1 cellular context compared by ENCODE assay signal in genomic region chr6:129709909-129710721, GRCh38.
TF ChIP-seq lines count a peak whose summit lies in the region.

Gene ARHGAP18 (minus strand): TSS chr6:129710177. CDS start chr6:129710136, 41 bp downstream.

TF ChIP-seq in HepG2, 621 proteins besides CTCF, POLR2A, EP300 and RAD21 (continued from another document and continues in another):
- peak; percentile 87; the same call in 1 of the 2 replicates for TF ChIP-seq ZNF704 (CRISPR knock-in tag; IDR thresholded peaks at IDR 0.05; ENCODE audit: borderline replicate concordance)
- no peak for TF ChIP-seq TEF (CRISPR knock-in tag; IDR thresholded peaks at IDR 0.05)
- TF ChIP-seq ZNF782 (CRISPR knock-in tag; IDR thresholded peaks at IDR 0.05; ENCODE audit: borderline replicate concordance), result peak; percentile 83; the same call in 1 of the 2 replicates
- no peak for TF ChIP-seq ZNF460 (CRISPR knock-in tag; IDR thresholded peaks at IDR 0.05; ENCODE audit: borderline replicate concordance)
- TF ChIP-seq ZBTB10 (CRISPR knock-in tag; IDR thresholded peaks at IDR 0.05; ENCODE audit: borderline replicate concordance), result 0 out of 2 replicates have a peak, but pooled peaks have one; percentile 29
- TF ChIP-seq NRL (CRISPR knock-in tag; IDR thresholded peaks at IDR 0.05; ENCODE audit: borderline replicate concordance), result peak; percentile 98
- TF ChIP-seq ELF4 (CRISPR knock-in tag; IDR thresholded peaks at IDR 0.05; ENCODE audit: borderline replicate concordance), result peak; percentile 85
- TF ChIP-seq FOXP1 (IDR thresholded peaks at IDR 0.05), result no peak
- TF ChIP-seq FOXP1 (CRISPR knock-in tag; IDR thresholded peaks at IDR 0.05), result peak; percentile 54; the same call in 1 of the 2 replicates
- TF ChIP-seq ZNF343 (CRISPR knock-in tag; IDR thresholded peaks at IDR 0.05), result peak; percentile 92
- TF ChIP-seq ZNF12 (CRISPR knock-in tag; IDR thresholded peaks at IDR 0.05), result 0 out of 2 replicates have a peak, but pooled peaks have one; percentile 47
- no peak for TF ChIP-seq MLXIP (CRISPR knock-in tag; IDR thresholded peaks at IDR 0.05; ENCODE audit: borderline replicate concordance)
- TF ChIP-seq ZNF670 (CRISPR knock-in tag; IDR thresholded peaks at IDR 0.05; ENCODE audit: borderline replicate concordance), result no peak
- TF ChIP-seq ZNF572 (CRISPR knock-in tag; IDR thresholded peaks at IDR 0.05), result peak; percentile 72; the same call in 1 of the 2 replicates
- peak; percentile 53; the same call in 1 of the 2 replicates for TF ChIP-seq JUNB (CRISPR knock-in tag; IDR thresholded peaks at IDR 0.05; ENCODE audit: borderline replicate concordance)
- peak; percentile 21; the same call in 1 of the 2 replicates for TF ChIP-seq KLF15 (CRISPR knock-in tag; IDR thresholded peaks at IDR 0.05; ENCODE audit: borderline replicate concordance)
- peak; percentile 74; the same call in 1 of the 2 replicates for TF ChIP-seq MXD4 (CRISPR knock-in tag; IDR thresholded peaks at IDR 0.05)
- peak; percentile 89 for TF ChIP-seq HNF1B (CRISPR knock-in tag; IDR thresholded peaks at IDR 0.05)
- TF ChIP-seq HNRNPUL1 (IDR thresholded peaks at IDR 0.05; ENCODE audit: low read depth, low read length), result no peak
- peak; percentile 79; the same call in 1 of the 2 replicates for TF ChIP-seq ZNF556 (CRISPR knock-in tag; IDR thresholded peaks at IDR 0.05; ENCODE audit: borderline replicate concordance)
- TF ChIP-seq HDAC2 (CRISPR knock-in tag; IDR thresholded peaks at IDR 0.05), result peak; percentile 83
- no peak for TF ChIP-seq KDM6A (CRISPR knock-in tag; IDR thresholded peaks at IDR 0.05; ENCODE audit: low read depth)
- TF ChIP-seq ZNF75D (CRISPR knock-in tag; IDR thresholded peaks at IDR 0.05; ENCODE audit: borderline replicate concordance), result no peak
- TF ChIP-seq ZBTB46 (CRISPR knock-in tag; IDR thresholded peaks at IDR 0.05; ENCODE audit: borderline replicate concordance), result no peak
- peak; percentile 94 for TF ChIP-seq DR1 (CRISPR knock-in tag; IDR thresholded peaks at IDR 0.05)
- no peak for TF ChIP-seq PTBP1 (IDR thresholded peaks at IDR 0.05; ENCODE audit: low read depth, low read length, poor library complexity, severe bottlenecking)
- TF ChIP-seq MYC (CRISPR knock-in tag; IDR thresholded peaks at IDR 0.05; ENCODE audit: borderline replicate concordance), result peak; percentile 82; the same call in 1 of the 2 replicates
- TF ChIP-seq SKIL (CRISPR knock-in tag; IDR thresholded peaks at IDR 0.05; ENCODE audit: borderline replicate concordance), result 0 out of 2 replicates have a peak, but pooled peaks have one; percentile 41
- no peak; the same call in 1 of the 2 replicates for TF ChIP-seq ZNF672 (CRISPR knock-in tag; IDR thresholded peaks at IDR 0.05)
- no peak for TF ChIP-seq ARNT (IDR thresholded peaks at IDR 0.05)
- peak; percentile 90 for TF ChIP-seq GATA4 (IDR thresholded peaks at IDR 0.05; ENCODE audit: borderline replicate concordance, low read depth)
- no peak for TF ChIP-seq POLR2AphosphoS2 (IDR thresholded peaks at IDR 0.05; ENCODE audit: low read depth, low read length)
- no peak for TF ChIP-seq ZSCAN30 (CRISPR knock-in tag; IDR thresholded peaks at IDR 0.05)
- no peak for TF ChIP-seq CENPBD1 (CRISPR knock-in tag; IDR thresholded peaks at IDR 0.05; ENCODE audit: borderline replicate concordance, low read depth)
- no peak for TF ChIP-seq ZNF10 (CRISPR knock-in tag; IDR thresholded peaks at IDR 0.05; ENCODE audit: borderline replicate concordance, low read depth)
- no peak for TF ChIP-seq ZNF513 (CRISPR knock-in tag; conservative IDR thresholded peaks at IDR 0.05)
- TF ChIP-seq ZFP36 (IDR thresholded peaks at IDR 0.05; ENCODE audit: borderline replicate concordance, low read depth, low read length, partially characterized antibody), result no peak
- TF ChIP-seq DMTF1 (CRISPR knock-in tag; IDR thresholded peaks at IDR 0.05), result no peak
- TF ChIP-seq ZBTB37 (CRISPR knock-in tag; IDR thresholded peaks at IDR 0.05), result no peak
- TF ChIP-seq CCAR2 (optimal IDR thresholded peaks at IDR 0.05; ENCODE audit: low read depth, low read length), result no peak
- TF ChIP-seq U2AF1 (optimal IDR thresholded peaks at IDR 0.05; ENCODE audit: low read depth, low read length), result no peak
- TF ChIP-seq JDP2 (CRISPR knock-in tag; IDR thresholded peaks at IDR 0.05; ENCODE audit: borderline replicate concordance), result no peak; the same call in 1 of the 2 replicates
